ENCODE assay signal across 9 cellular contexts in the genomic region with DNA sequence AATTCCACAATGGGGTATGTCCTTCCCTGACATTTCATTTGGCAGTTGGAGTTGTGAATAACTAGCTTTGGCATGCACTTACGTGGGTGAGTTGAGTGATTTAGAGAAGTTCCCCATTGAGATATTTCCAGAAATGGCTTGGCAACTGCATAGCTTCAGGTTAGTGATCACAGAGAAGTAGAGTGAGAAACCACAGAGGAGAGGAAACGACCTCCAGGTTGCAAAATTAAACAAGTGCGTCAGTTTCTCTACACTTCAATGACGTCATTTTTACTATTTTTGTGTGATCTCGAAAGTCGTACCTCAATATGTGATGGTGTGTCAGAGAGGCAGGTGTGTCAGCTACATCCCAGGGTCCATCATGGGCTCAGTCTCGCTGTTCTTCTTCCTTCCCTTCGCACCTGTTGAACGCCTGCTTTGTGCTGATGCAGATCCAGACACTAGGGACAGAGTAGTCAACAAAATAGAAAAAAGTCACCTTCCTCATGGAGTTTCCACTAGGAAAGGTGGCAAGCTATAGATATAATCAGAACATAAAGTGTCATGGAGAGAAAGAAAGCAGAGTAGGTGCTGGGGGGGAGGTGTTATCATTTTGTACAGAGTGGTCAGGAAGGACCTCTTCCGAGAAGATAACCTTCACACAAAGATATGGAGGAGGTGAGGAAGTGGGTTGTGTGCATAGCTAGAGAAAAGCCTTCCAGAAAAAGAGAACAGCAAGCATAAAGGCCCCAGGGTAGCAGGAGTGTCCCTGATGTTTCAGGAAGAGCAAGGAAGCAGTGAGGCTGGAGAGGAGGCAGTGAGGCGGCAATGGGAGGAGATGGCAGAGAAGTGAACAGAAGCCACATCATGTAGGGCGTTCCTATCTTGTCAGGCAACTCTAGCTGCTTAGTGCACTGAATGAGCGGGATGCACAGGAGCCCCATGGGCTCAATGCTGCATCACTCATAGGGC.
DNase-seq lines count a peak whose midpoint lies in the region; ATAC-seq and TF ChIP-seq lines count a peak whose summit lies in the region.
"Had no signal": no experiment of that assay in that cellular context is flagged by ENCODE, and none has a peak within 500 bp of the region (broad histone marks: within the 10 kb centered on the region; RNA-seq: fewer than 3 reads in every experiment).

No MANE protein-coding gene starts in this region.

- no peak overlapping the region for H3K4me3 ChIP-seq in colonic mucosa

- no peaks in the 10 kb centered on the region for H3K27me3 Mint-ChIP-seq in activated T-helper 2 cell treated with anti-CD3 and anti-CD28 coated beads, Interferon-gamma antibody, Interleukin-2, Interleukin-4, amounts not matched to agents 10 μg/mL and 5 μg/mL and 100 μg/mL, durations not matched to agents 14 hours and 24 hours and 36 hours (ENCODE audit: low read depth)
- H3K27me3 Mint-ChIP-seq: dendritic cell treated with granulocyte-macrophage colony-stimulating factor and Interleukin-4, amounts not matched to agents 40 ng/mL and 50 ng/mL, for 4 days had no signal

- peak; percentile 42 for DNase-seq in CD1c-positive myeloid dendritic cell (ENCODE audit: extremely low spot score)
- DNase-seq in activated T-helper 2 cell treated with anti-CD3 and anti-CD28 coated beads, Interferon-gamma antibody, Interleukin-2, Interleukin-4, amounts not matched to agents 10 μg/mL and 5 μg/mL and 100 μg/mL, durations not matched to agents 14 hours and 24 hours and 36 hours (ENCODE audit: low spot score): peak; percentile 18
- peak; percentile 31 for DNase-seq in stromal cell of bone marrow (ENCODE audit: low read depth)
- DNase-seq in NCI-H1930 (lab: John Stamatoyannopoulos, UW): no peak
- DNase-seq in COLO668 (lab: John Stamatoyannopoulos, UW; ENCODE audit: unreplicated experiment): no peak
- DNase-seq in colonic mucosa: no peak

- peaks cover 15% of the 10 kb centered on the region for H3K9me3 Mint-ChIP-seq in activated T-helper 2 cell treated with anti-CD3 and anti-CD28 coated beads, Interferon-gamma antibody, Interleukin-2, Interleukin-4, amounts not matched to agents 10 μg/mL and 5 μg/mL and 100 μg/mL, durations not matched to agents 14 hours and 24 hours and 36 hours

- H3K36me3 Mint-ChIP-seq in activated T-helper 2 cell treated with anti-CD3 and anti-CD28 coated beads, Interferon-gamma antibody, Interleukin-2, Interleukin-4, amounts not matched to agents 10 μg/mL and 5 μg/mL and 100 μg/mL, durations not matched to agents 14 hours and 24 hours and 36 hours (ENCODE audit: low read depth): peaks cover 88% of the 10 kb centered on the region

- TF ChIP-seq CTCF in colonic mucosa (IDR thresholded peaks at IDR 0.05): no peak

- no peaks in the 10 kb centered on the region for H3K27me3 ChIP-seq in colonic mucosa

- no peak overlapping the region for H3K9ac ChIP-seq in colonic mucosa (ENCODE audit: low read depth in 2 of 2, low read length in 2 of 2)

- H3K4me1 Mint-ChIP-seq in activated T-helper 2 cell treated with anti-CD3 and anti-CD28 coated beads, Interferon-gamma antibody, Interleukin-2, Interleukin-4, amounts not matched to agents 10 μg/mL and 5 μg/mL and 100 μg/mL, durations not matched to agents 14 hours and 24 hours and 36 hours (ENCODE audit: low read depth): peaks cover 76% of the 10 kb centered on the region

- no peaks in the 10 kb centered on the region for H3K9me3 ChIP-seq in colonic mucosa

- H3K4me1 ChIP-seq in colonic mucosa: no peaks in the 10 kb centered on the region

- intact Hi-C loops in activated T-helper 2 cell treated with anti-CD3 and anti-CD28 coated beads, Interferon-gamma antibody, Interleukin-2, Interleukin-4, amounts not matched to agents 10 μg/mL and 5 μg/mL and 100 μg/mL, durations not matched to agents 14 hours and 24 hours and 36 hours (cut with micrococcal nuclease): loop anchor here (1.0 to 10.0 kb wide), 5 partner anchors 35 to 978 kb away; no protein-coding TSS in a partner anchor
- intact Hi-C loops in colonic mucosa (cut with DNase I): no loop called here

- H3K27ac Mint-ChIP-seq in activated T-helper 2 cell treated with anti-CD3 and anti-CD28 coated beads, Interferon-gamma antibody, Interleukin-2, Interleukin-4, amounts not matched to agents 10 μg/mL and 5 μg/mL and 100 μg/mL, durations not matched to agents 14 hours and 24 hours and 36 hours: peak overlapping the region; percentile 96
- H3K27ac Mint-ChIP-seq: dendritic cell treated with granulocyte-macrophage colony-stimulating factor and Interleukin-4, amounts not matched to agents 40 ng/mL and 50 ng/mL, for 4 days had no signal

- H3K27ac ChIP-seq in colonic mucosa: no peak overlapping the region

- peak overlapping the region; percentile 30 for H3K4me3 Mint-ChIP-seq in activated T-helper 2 cell treated with anti-CD3 and anti-CD28 coated beads, Interferon-gamma antibody, Interleukin-2, Interleukin-4, amounts not matched to agents 10 μg/mL and 5 μg/mL and 100 μg/mL, durations not matched to agents 14 hours and 24 hours and 36 hours (ENCODE audit: low read depth)
- H3K4me3 Mint-ChIP-seq: dendritic cell treated with granulocyte-macrophage colony-stimulating factor and Interleukin-4, amounts not matched to agents 40 ng/mL and 50 ng/mL, for 4 days had no signal

- H3K36me3 ChIP-seq in colonic mucosa: peaks cover 5% of the 10 kb centered on the region

- ATAC-seq in GM19328 (IDR thresholded peaks at IDR 0.05; ENCODE audit: unreplicated experiment) (peak; percentile 75), HG03354 (IDR thresholded peaks at IDR 0.05; ENCODE audit: poor library complexity, severe bottlenecking, unreplicated experiment) (peak; percentile 88)

Comparison
In these comparisons a context has a peak if more than half of its experiments do, and no peak if none do; other contexts are left out.
1. DNase-seq: peak in CD1c-positive myeloid dendritic cell (single experiment), activated T-helper 2 cell treated with anti-CD3 and anti-CD28 coated beads, Interferon-gamma antibody, Interleukin-2, Interleukin-4, amounts not matched to agents 10 μg/mL and 5 μg/mL and 100 μg/mL, durations not matched to agents 14 hours and 24 hours and 36 hours (single experiment) and stromal cell of bone marrow (single experiment); none in NCI-H1930 (0 of 2), COLO668 (single experiment) and colonic mucosa (single experiment).